In genomic region chr4:128639586-128640270, GRCh38 we compare ENCODE assay signal across 20 cellular contexts.
DNase-seq lines count a peak whose midpoint lies in the region; ATAC-seq and TF ChIP-seq lines count a peak whose summit lies in the region.
"Had no signal": no experiment of that assay in that cellular context is flagged by ENCODE, and none has a peak within 500 bp of the region (broad histone marks: within the 10 kb centered on the region; RNA-seq: fewer than 3 reads in every experiment).

No MANE protein-coding gene starts in this region.

- H3K4me3 ChIP-seq in HUES6 (ENCODE audit: low read depth, low read length), result no peak overlapping the region
- H3K4me3 ChIP-seq in endodermal cell (ENCODE audit: low read length), result no peak overlapping the region
- no peak overlapping the region for H3K4me3 ChIP-seq in suprapubic skin
- no peak overlapping the region for H3K4me3 ChIP-seq in CD4-positive, alpha-beta memory T cell (ENCODE audit: low read length in 2 of 2)
- no peak overlapping the region for H3K4me3 ChIP-seq in SK-N-SH (ENCODE audit: low read depth in 2 of 2, low read length in 1 of 2)

- ATAC-seq in left colon, result peak; percentile 67
- no peak for ATAC-seq in activated T-cell treated with anti-CD3 and anti-CD28 coated beads, Interleukin-2, amount 50 U/mL, for 4 hours
- ATAC-seq: activated T-cell treated with anti-CD3 and anti-CD28 coated beads, Interleukin-2, amount 50 U/mL, for 72 hours; SK-N-SH treated with all-trans-retinoic acid at 6 μM for 48 hours had no signal

- no peaks in the 10 kb centered on the region for H3K79me2 ChIP-seq in SK-N-SH (ENCODE audit: insufficient read depth)

- H3K27me3 ChIP-seq in HUES6 (ENCODE audit: control insufficient read depth, insufficient read depth, low read length), result no peaks in the 10 kb centered on the region
- no peaks in the 10 kb centered on the region for H3K27me3 ChIP-seq in endodermal cell (ENCODE audit: control insufficient read depth, insufficient read depth, low read length, poor library complexity, severe bottlenecking)
- no peaks in the 10 kb centered on the region for H3K27me3 ChIP-seq in suprapubic skin
- no peaks in the 10 kb centered on the region for H3K27me3 ChIP-seq in CD4-positive, alpha-beta memory T cell (ENCODE audit: insufficient read depth, low read length)
- H3K27me3 ChIP-seq in SK-N-SH (ENCODE audit: insufficient read depth), result no peaks in the 10 kb centered on the region

- TF ChIP-seq POLR2A in suprapubic skin (IDR thresholded peaks at IDR 0.05), result no peak

- no peak overlapping the region for H3K4me3 Mint-ChIP-seq in endodermal cell
- H3K4me3 Mint-ChIP-seq in activated T-cell treated with anti-CD3 and anti-CD28 coated beads, Interleukin-2, amount 50 U/mL, for 4 hours, result no peak overlapping the region
- no peak overlapping the region for H3K4me3 Mint-ChIP-seq in CD4-positive, alpha-beta memory T cell
- H3K4me3 Mint-ChIP-seq: activated T-cell treated with anti-CD3 and anti-CD28 coated beads, Interleukin-2, amount 50 U/mL, for 72 hours; nephron progenitor cell had no signal

- no peak overlapping the region for H2AFZ ChIP-seq in SK-N-SH (ENCODE audit: low read depth)

- H3K4me1 ChIP-seq in HUES6 (ENCODE audit: control insufficient read depth, insufficient read depth, low read length), result peaks cover 50% of the 10 kb centered on the region
- H3K4me1 ChIP-seq in endodermal cell (ENCODE audit: control insufficient read depth, insufficient read depth, low read length), result peaks cover 13% of the 10 kb centered on the region
- peaks cover 12% of the 10 kb centered on the region for H3K4me1 ChIP-seq in suprapubic skin
- H3K4me1 ChIP-seq in CD4-positive, alpha-beta memory T cell (ENCODE audit: insufficient read depth, low read length), result no peaks in the 10 kb centered on the region
- H3K4me1 ChIP-seq in SK-N-SH (ENCODE audit: control insufficient read depth in 1 of 2, insufficient read depth in 2 of 2, low read depth in 1 of 2, low read length in 1 of 2), result no peaks in the 10 kb centered on the region; a peak in 1 of 4 replicates

- 80 to 100% methylated on average over 1 to 2 of the region's 2 CpGs for WGBS in endodermal cell (ENCODE audit: insufficient coverage in 1 of 2, insufficient read length in 1 of 2), 2 experiments
- WGBS in suprapubic skin, result 66% methylated on average over 2 of the region's 2 CpGs
- 96% methylated on average over 2 of the region's 2 CpGs for WGBS in SK-N-SH (ENCODE audit: low lambda C conversion rate)

- CTCF ChIA-PET in CD4-positive, alpha-beta memory T cell (lab: Charles Lee; ENCODE audit: partially characterized antibody), result no interaction called here
- CTCF ChIA-PET in SK-N-SH (lab: Yijun Ruan, JAX), result no interaction called here

- peak overlapping the region; percentile 44 for H3K27ac Mint-ChIP-seq in endodermal cell
- H3K27ac Mint-ChIP-seq in CD4-positive, alpha-beta memory T cell, result no peak overlapping the region
- H3K27ac Mint-ChIP-seq: activated T-cell treated with anti-CD3 and anti-CD28 coated beads, Interleukin-2, amount 50 U/mL, for 72 hours; nephron progenitor cell had no signal

- intact Hi-C loops in left colon (cut with DNase I, micrococcal nuclease), result no loop called here
- intact Hi-C loops in CD4-positive, alpha-beta memory T cell (cut with micrococcal nuclease), result no loop called here

- no peaks in the 10 kb centered on the region for H3K36me3 Mint-ChIP-seq in endodermal cell (ENCODE audit: low read depth)
- no peaks in the 10 kb centered on the region for H3K36me3 Mint-ChIP-seq in activated T-cell treated with anti-CD3 and anti-CD28 coated beads, Interleukin-2, amount 50 U/mL, for 4 hours (ENCODE audit: insufficient read depth)
- no peaks in the 10 kb centered on the region for H3K36me3 Mint-ChIP-seq in CD4-positive, alpha-beta memory T cell

- no peak for TF ChIP-seq RAD21 in SK-N-SH (IDR thresholded peaks at IDR 0.05; ENCODE audit: low read length)

- no peaks in the 10 kb centered on the region for H3F3A ChIP-seq in SK-N-SH (replicated peaks; ENCODE audit: insufficient read depth)

- H3K4me2 ChIP-seq in SK-N-SH, result no peak overlapping the region

- H3K9ac ChIP-seq in HUES6 (ENCODE audit: low read length), result no peak overlapping the region
- no peak overlapping the region for H3K9ac ChIP-seq in endodermal cell (ENCODE audit: extremely low read depth, low read length, poor library complexity, severe bottlenecking)
- no peak overlapping the region for H3K9ac ChIP-seq in SK-N-SH

- POLR2A ChIA-PET in CD4-positive, alpha-beta memory T cell (lab: Charles Lee; ENCODE audit: partially characterized antibody), result no interaction called here
- POLR2A ChIA-PET in SK-N-SH (lab: Yijun Ruan, JAX), result no interaction called here

- TF ChIP-seq CTCF in endodermal cell (conservative IDR thresholded peaks at IDR 0.05) (no peak), suprapubic skin (IDR thresholded peaks at IDR 0.05) (no peak), SK-N-SH (IDR thresholded peaks at IDR 0.05) (no peak)

- peaks cover 18% of the 10 kb centered on the region for H3K27me3 Mint-ChIP-seq in endodermal cell (ENCODE audit: insufficient read depth)
- no peaks in the 10 kb centered on the region for H3K27me3 Mint-ChIP-seq in activated T-cell treated with anti-CD3 and anti-CD28 coated beads, Interleukin-2, amount 50 U/mL, for 4 hours (ENCODE audit: low read depth)
- H3K27me3 Mint-ChIP-seq in CD4-positive, alpha-beta memory T cell, result no peaks in the 10 kb centered on the region

- peak overlapping the region; percentile 51; the same call in 1 of the 2 replicates for H3K27ac ChIP-seq in HUES6 (ENCODE audit: low read depth, low read length)
- no peak overlapping the region for H3K27ac ChIP-seq in endodermal cell (ENCODE audit: low read depth, low read length)
- H3K27ac ChIP-seq in suprapubic skin, result peak overlapping the region; percentile 45
- no peak overlapping the region for H3K27ac ChIP-seq in CD4-positive, alpha-beta memory T cell (ENCODE audit: low read depth, low read length)
- H3K27ac ChIP-seq in SK-N-SH (ENCODE audit: low read depth in 2 of 2, low read length in 1 of 2), result no peak overlapping the region
- H3K27ac ChIP-seq: C4-2B had no signal

- DNase-seq in endodermal cell, result no peak
- DNase-seq in left colon, result no peak
- no peak for DNase-seq in suprapubic skin (ENCODE audit: low spot score in 2 of 2)
- DNase-seq in dermis blood vessel endothelial cell, result no peak
- no peak for DNase-seq in activated T-cell treated with anti-CD3 and anti-CD28 coated beads, Interleukin-2, amount 50 U/mL, for 4 hours
- no peak for DNase-seq in CD4-positive, alpha-beta memory T cell
- no peak for DNase-seq in SK-N-SH
- DNase-seq: activated CD4-positive, alpha-beta T cell treated with anti-CD3 and anti-CD28 coated beads, Interleukin-2, amount 50 U/mL, for 4 hours; activated T-cell treated with anti-CD3 and anti-CD28 coated beads, Interleukin-2, amount 50 U/mL, for 72 hours; amniotic stem cell; DMS53; erythroblast; H7; NCI-H1436; NCI-H510A treated with DMSO at 0.1 percent for 48 hours; nephron progenitor cell; stimulated activated CD4-positive, alpha-beta T cell treated with anti-CD3 and anti-CD28 coated beads, Interleukin-4, amount 100 ng/mL, for 4 hours had no signal

- H4K20me1 ChIP-seq in SK-N-SH (ENCODE audit: insufficient read depth), result no peaks in the 10 kb centered on the region

- H3K4me1 Mint-ChIP-seq in endodermal cell, result peaks cover 55% of the 10 kb centered on the region
- no peaks in the 10 kb centered on the region for H3K4me1 Mint-ChIP-seq in activated T-cell treated with anti-CD3 and anti-CD28 coated beads, Interleukin-2, amount 50 U/mL, for 4 hours (ENCODE audit: low read depth)
- H3K4me1 Mint-ChIP-seq in CD4-positive, alpha-beta memory T cell, result no peaks in the 10 kb centered on the region

- no peaks in the 10 kb centered on the region for H3K36me3 ChIP-seq in HUES6 (ENCODE audit: control insufficient read depth, insufficient read depth, low read length)
- no peaks in the 10 kb centered on the region for H3K36me3 ChIP-seq in endodermal cell (ENCODE audit: control insufficient read depth, insufficient read depth, low read length)
- no peaks in the 10 kb centered on the region for H3K36me3 ChIP-seq in suprapubic skin
- no peaks in the 10 kb centered on the region for H3K36me3 ChIP-seq in CD4-positive, alpha-beta memory T cell (ENCODE audit: insufficient read depth, low read length)
- H3K36me3 ChIP-seq in SK-N-SH (replicated peaks in 1 of 2; ENCODE audit: control insufficient read depth in 1 of 2, insufficient read depth in 2 of 2, low read length in 1 of 2), result no peaks in the 10 kb centered on the region

- H3K9me3 ChIP-seq in HUES6 (ENCODE audit: control insufficient read depth, insufficient read depth, low read depth, low read length) (0 out of 2 replicates have a peak, but pooled peaks cover 2% of the 10 kb centered on the region), endodermal cell (ENCODE audit: control insufficient read depth, low read length) (no peaks in the 10 kb centered on the region), suprapubic skin (no peaks in the 10 kb centered on the region), SK-N-SH (no peaks in the 10 kb centered on the region)
- no peaks in the 10 kb centered on the region for H3K9me3 ChIP-seq in CD4-positive, alpha-beta memory T cell (ENCODE audit: control insufficient read depth in 1 of 2, low read length in 2 of 2)

- TF ChIP-seq EP300 in suprapubic skin (IDR thresholded peaks at IDR 0.05), result no peak
- no peak for TF ChIP-seq EP300 in SK-N-SH (IDR thresholded peaks at IDR 0.05; ENCODE audit: borderline replicate concordance in 1 of 2, low read depth in 1 of 2, low read length in 1 of 2)

- H3K9me2 ChIP-seq in SK-N-SH, result no peaks in the 10 kb centered on the region

- no peaks in the 10 kb centered on the region for H3K9me3 Mint-ChIP-seq in endodermal cell
- no peaks in the 10 kb centered on the region for H3K9me3 Mint-ChIP-seq in activated T-cell treated with anti-CD3 and anti-CD28 coated beads, Interleukin-2, amount 50 U/mL, for 4 hours
- H3K9me3 Mint-ChIP-seq in CD4-positive, alpha-beta memory T cell, result peaks cover 0 to 2% (median 0%) of the 10 kb centered on the region in 8 donors
- H3K9me3 Mint-ChIP-seq: activated T-cell treated with anti-CD3 and anti-CD28 coated beads, Interleukin-2, amount 50 U/mL, for 72 hours; nephron progenitor cell had no signal

TF ChIP-seq in SK-N-SH, 30 proteins besides CTCF, POLR2A, EP300 and RAD21 (continues in another document):
- TF ChIP-seq CHD2 (IDR thresholded peaks at IDR 0.05; ENCODE audit: low read length, partially characterized antibody), result no peak
- TF ChIP-seq GATA2 (CRISPR knock-in tag; IDR thresholded peaks at IDR 0.05), result no peak

Comparison
In these comparisons a context has a peak if more than half of its experiments do, and no peak if none do; other contexts are left out.
1. H3K27ac ChIP-seq: peak in HUES6 (single experiment) and suprapubic skin (single experiment); none in endodermal cell (single experiment), CD4-positive, alpha-beta memory T cell (single experiment) and SK-N-SH (0 of 2).